Comparison of ENCODE assay signal across 11 cellular contexts in the genomic region with DNA sequence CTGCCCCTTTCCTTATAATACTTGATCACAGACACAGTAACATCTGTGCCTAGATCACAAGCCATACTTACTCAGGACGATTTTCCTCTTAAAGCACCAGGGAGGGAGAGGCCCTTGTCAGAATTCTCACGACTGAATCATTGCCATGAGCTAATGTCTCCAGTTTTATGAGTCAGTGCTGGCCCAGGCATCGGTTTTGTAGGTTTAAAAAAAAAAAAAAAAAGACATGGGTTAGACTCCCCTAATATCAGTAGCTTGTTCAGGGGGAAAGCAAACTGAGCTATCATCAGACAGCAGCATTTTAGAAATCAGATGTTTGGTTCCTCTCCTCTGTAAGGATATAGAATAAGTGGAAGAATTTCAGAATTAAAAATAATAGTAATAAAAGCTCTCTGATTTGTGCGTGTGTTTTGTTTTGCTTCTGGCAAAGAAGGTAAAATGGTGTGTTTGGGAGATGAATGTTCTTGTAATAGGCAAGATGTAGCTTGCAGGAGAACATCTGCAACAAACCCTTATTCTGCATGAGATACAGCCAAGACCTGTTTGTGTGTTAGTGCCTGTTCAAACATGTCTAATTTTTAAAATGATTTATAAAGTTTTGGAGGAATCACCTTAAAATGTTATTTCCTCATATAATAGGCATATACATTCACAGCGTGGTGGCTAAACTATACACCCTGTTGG.
A peak's percentile ranks its signal among the peaks of the same experiment; 100 is the strongest.
DNase-seq lines count a peak whose midpoint lies in the region; ATAC-seq, FAIRE-seq and TF ChIP-seq lines count a peak whose summit lies in the region.
"Had no signal": no experiment of that assay in that cellular context is flagged by ENCODE, and none has a peak within 500 bp of the region (broad histone marks: within the 10 kb centered on the region; RNA-seq: fewer than 3 reads in every experiment).

No MANE protein-coding gene starts in this region.

- FAIRE-seq in astrocyte (lab: Jason Lieb, UNC), result peak; percentile 49
- FAIRE-seq: islet of Langerhans had no signal

- H3K27me3 ChIP-seq in ACC112 (ENCODE audit: insufficient read depth, low read length), result no peaks in the 10 kb centered on the region
- no peaks in the 10 kb centered on the region for H3K27me3 ChIP-seq in astrocyte (ENCODE audit: insufficient read depth, low read length)

- DNase-seq in HFFc6 (peak; percentile 39), astrocyte (ENCODE audit: low read depth) (peak; percentile 95), islet precursor cell (peak; percentile 79), Ammon's horn (ENCODE audit: low spot score) (no peak)
- DNase-seq: activated CD8-positive, alpha-beta memory T cell treated with anti-CD3 and anti-CD28 coated beads, Interleukin-2, amount 50 U/mL, for 4 hours; H7 had no signal

- no peak overlapping the region for H3K4me3 ChIP-seq in ACC112 (ENCODE audit: low read depth, low read length)
- no peak overlapping the region for H3K4me3 ChIP-seq in astrocyte (ENCODE audit: insufficient read depth, low read depth, low read length)

- H3K27me3 Mint-ChIP-seq in HFFc6 (ENCODE audit: insufficient read depth) (peaks cover 5% of the 10 kb centered on the region; the same call in 1 of the 2 replicates), astrocyte (ENCODE audit: low read depth, unreplicated experiment) (no peaks in the 10 kb centered on the region)

- no peak for ATAC-seq in HG03039 (IDR thresholded peaks at IDR 0.05; ENCODE audit: unreplicated experiment)
- no peak for ATAC-seq in GM21576 (IDR thresholded peaks at IDR 0.05; ENCODE audit: unreplicated experiment)
- no peak for ATAC-seq in HG02840 (IDR thresholded peaks at IDR 0.05; ENCODE audit: low FRiP score, unreplicated experiment)

- H3K9ac ChIP-seq in astrocyte (ENCODE audit: low read length), result peak overlapping the region; percentile 73

- H4K20me1 ChIP-seq in astrocyte (ENCODE audit: insufficient read depth, low read length), result no peaks in the 10 kb centered on the region

- no peak overlapping the region for H3K27ac Mint-ChIP-seq in HFFc6
- H3K27ac Mint-ChIP-seq in astrocyte (ENCODE audit: unreplicated experiment), result peak overlapping the region; percentile 79

- H3K79me2 ChIP-seq in ACC112 (ENCODE audit: control insufficient read depth, insufficient read depth, low read length, unreplicated experiment) (no peaks in the 10 kb centered on the region), astrocyte (ENCODE audit: insufficient read depth, low read length) (no peaks in the 10 kb centered on the region)

- H3K36me3 ChIP-seq in ACC112 (ENCODE audit: insufficient read depth, low read length), result no peaks in the 10 kb centered on the region
- H3K36me3 ChIP-seq in astrocyte (ENCODE audit: insufficient read depth, low read length), result no peaks in the 10 kb centered on the region

- H3K4me1 ChIP-seq in ACC112 (ENCODE audit: control insufficient read depth, insufficient read depth, low read length, unreplicated experiment) (no peaks in the 10 kb centered on the region), astrocyte (ENCODE audit: insufficient read depth, low read length) (peaks cover 12% of the 10 kb centered on the region)

- TF ChIP-seq CTCF in HFFc6 (IDR thresholded peaks at IDR 0.05), result no peak
- no peak for TF ChIP-seq CTCF in astrocyte (IDR thresholded peaks at IDR 0.05; ENCODE audit: insufficient read depth, low read depth, low read length)

- no peak overlapping the region for H3K4me3 Mint-ChIP-seq in HFFc6
- no peak overlapping the region for H3K4me3 Mint-ChIP-seq in astrocyte (ENCODE audit: unreplicated experiment)

- no peaks in the 10 kb centered on the region for H3K9me3 ChIP-seq in astrocyte (ENCODE audit: insufficient read depth, low read depth, low read length)

- H3K4me1 Mint-ChIP-seq in HFFc6 (ENCODE audit: low read depth), result peaks cover 7% of the 10 kb centered on the region
- H3K4me1 Mint-ChIP-seq in astrocyte (ENCODE audit: low read depth, unreplicated experiment), result peaks cover 65% of the 10 kb centered on the region

- H3K27ac ChIP-seq in ACC112 (ENCODE audit: low read depth, low read length), result no peak overlapping the region
- H3K27ac ChIP-seq in astrocyte (ENCODE audit: low read depth, low read length), result peak overlapping the region; percentile 81

- H3K36me3 Mint-ChIP-seq in HFFc6 (ENCODE audit: low read depth), result no peaks in the 10 kb centered on the region
- H3K36me3 Mint-ChIP-seq in astrocyte (ENCODE audit: low read depth, unreplicated experiment), result no peaks in the 10 kb centered on the region

- H3K4me2 ChIP-seq in astrocyte (ENCODE audit: low read length), result peak overlapping the region; percentile 50

- H3K9me3 Mint-ChIP-seq in HFFc6 (no peaks in the 10 kb centered on the region; the same call in 1 of the 2 replicates), astrocyte (ENCODE audit: unreplicated experiment) (peaks cover 1% of the 10 kb centered on the region)

- peak overlapping the region; percentile 43 for H2AFZ ChIP-seq in ACC112 (ENCODE audit: low read length, unreplicated experiment)
- H2AFZ ChIP-seq in astrocyte (ENCODE audit: low read depth, low read length), result no peak overlapping the region
